ENCODE assay signal across 9 cellular contexts in the genomic region with DNA sequence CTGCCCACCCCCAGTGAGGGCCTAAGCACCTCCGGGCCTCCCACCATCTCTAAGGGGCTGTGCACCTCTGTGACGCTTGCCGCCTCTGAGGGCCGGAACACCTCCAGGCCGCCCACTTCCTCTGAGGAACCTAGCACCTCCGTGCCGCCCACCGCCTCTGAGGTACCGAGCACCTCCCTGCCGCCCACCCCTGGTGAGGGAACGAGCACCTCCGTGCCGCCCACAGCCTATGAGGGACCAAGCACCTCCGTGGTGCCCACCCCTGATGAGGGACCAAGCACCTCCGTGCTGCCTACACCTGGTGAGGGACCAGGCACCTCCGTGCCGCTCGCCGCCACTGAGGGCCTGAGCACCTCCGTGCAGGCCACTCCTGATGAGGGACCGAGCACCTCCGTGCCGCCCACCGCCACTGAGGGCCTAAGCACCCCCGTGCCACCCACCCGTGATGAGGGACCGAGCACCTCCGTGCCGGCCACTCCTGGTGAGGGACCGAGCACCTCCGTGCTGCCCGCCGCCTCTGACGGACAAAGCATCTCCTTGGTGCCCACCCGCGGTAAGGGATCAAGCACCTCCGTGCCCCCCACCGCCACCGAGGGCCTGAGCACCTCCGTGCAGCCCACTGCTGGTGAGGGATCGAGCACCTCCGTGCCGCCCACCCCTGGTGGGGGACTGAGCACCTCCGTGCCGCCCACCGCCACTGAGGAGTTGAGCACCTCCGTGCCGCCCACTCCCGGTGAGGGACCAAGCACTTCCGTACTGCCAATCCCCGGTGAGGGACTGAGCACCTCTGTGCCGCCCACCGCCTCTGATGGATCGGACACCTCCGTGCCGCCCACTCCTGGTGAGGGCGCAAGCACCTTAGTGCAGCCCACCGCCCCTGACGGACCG. TPM values are rescaled to one million over a fixed set of nuclear protein-coding genes. Genes with fewer than 3 reads are reported as not detected.
DNase-seq lines count a peak whose midpoint lies in the region; ATAC-seq and TF ChIP-seq lines count a peak whose summit lies in the region.
"Had no signal": no experiment of that assay in that cellular context is flagged by ENCODE, and none has a peak within 500 bp of the region (broad histone marks: within the 10 kb centered on the region; RNA-seq: fewer than 3 reads in every experiment).

No MANE protein-coding gene starts in this region.

- H3K4me3 Mint-ChIP-seq in naive thymus-derived CD4-positive, alpha-beta T cell = peak overlapping the region; percentile 85 to 95 (median 91)

- H3K9me3 ChIP-seq in endocrine pancreas (ENCODE audit: control insufficient read depth, low read length) = no peaks in the 10 kb centered on the region
- no peaks in the 10 kb centered on the region for H3K9me3 ChIP-seq in naive thymus-derived CD4-positive, alpha-beta T cell (ENCODE audit: control insufficient read depth in 2 of 3, low read length in 3 of 3)
- no peaks in the 10 kb centered on the region for H3K9me3 ChIP-seq in thoracic aorta

- POLR2A ChIA-PET in naive thymus-derived CD4-positive, alpha-beta T cell (lab: Charles Lee) = interaction anchor here (1.0 kb wide), 1 partner anchor 281 kb away, joined by 4 read pairs; no protein-coding TSS in a partner anchor

- no peaks in the 10 kb centered on the region for H3K9me3 Mint-ChIP-seq in naive thymus-derived CD4-positive, alpha-beta T cell

- no peaks in the 10 kb centered on the region for H3K36me3 ChIP-seq in endocrine pancreas (ENCODE audit: control insufficient read depth, insufficient read depth, low read length)
- peaks cover 0 to 6% (median 0%) of the 10 kb centered on the region in 3 experiments for H3K36me3 ChIP-seq in naive thymus-derived CD4-positive, alpha-beta T cell (ENCODE audit: control insufficient read depth in 2 of 3, insufficient read depth in 3 of 3, low read length in 3 of 3)
- no peaks in the 10 kb centered on the region for H3K36me3 ChIP-seq in thoracic aorta

- peak overlapping the region; percentile 86 to 96 (median 92) for H3K27ac Mint-ChIP-seq in naive thymus-derived CD4-positive, alpha-beta T cell

- TF ChIP-seq CTCF in thoracic aorta (IDR thresholded peaks at IDR 0.05) = no peak

- H3K4me3 ChIP-seq in endocrine pancreas (ENCODE audit: control insufficient read depth, insufficient read depth, low read length) (peak overlapping the region; percentile 26), thoracic aorta (peak overlapping the region; percentile 75)
- H3K4me3 ChIP-seq in naive thymus-derived CD4-positive, alpha-beta T cell (ENCODE audit: low read length) = peak overlapping the region; percentile 81

- H3K36me3 Mint-ChIP-seq in naive thymus-derived CD4-positive, alpha-beta T cell = no peaks in the 10 kb centered on the region

- intact Hi-C loops in naive thymus-derived CD4-positive, alpha-beta T cell (cut with micrococcal nuclease) = loop anchor here (5.0 to 10.0 kb wide), 6 partner anchors 256 to 1816 kb away; partner anchors contain the start of genes UPRT (in 2 of the 2), COX7B (in 1 of the 2), MAGT1 (in 1 of the 2) and PBDC1 (in 1 of the 2)

- H3K4me1 ChIP-seq in endocrine pancreas (ENCODE audit: control insufficient read depth, insufficient read depth, low read length) = no peaks in the 10 kb centered on the region
- H3K4me1 ChIP-seq in naive thymus-derived CD4-positive, alpha-beta T cell (ENCODE audit: control insufficient read depth in 2 of 2, insufficient read depth in 2 of 2, low read length in 2 of 2) = peaks cover 0 to 12% of the 10 kb centered on the region in 2 donors
- peaks cover 0 to 24% of the 10 kb centered on the region in 2 donors for H3K4me1 ChIP-seq in thoracic aorta (ENCODE audit: control insufficient read depth in 1 of 2, low read depth in 2 of 2)

- peaks cover 0 to 4% (median 0%) of the 10 kb centered on the region in 5 donors for H3K27me3 Mint-ChIP-seq in naive thymus-derived CD4-positive, alpha-beta T cell

- H3K9ac ChIP-seq in endocrine pancreas (ENCODE audit: control insufficient read depth, insufficient read depth, low read length) = peak overlapping the region; percentile 66

- CTCF ChIA-PET in naive thymus-derived CD4-positive, alpha-beta T cell (lab: Charles Lee) = interaction anchor here (0.6 kb wide), 1 partner anchor 175 kb away, joined by 3 read pairs; no protein-coding TSS in a partner anchor

- ATAC-seq in GM19397 (IDR thresholded peaks at IDR 0.05; ENCODE audit: unreplicated experiment) (peak; percentile 43), HG03159 (IDR thresholded peaks at IDR 0.05; ENCODE audit: unreplicated experiment) (peak; percentile 41), thoracic aorta (ENCODE audit: insufficient number of reproducible peaks, low FRiP score, low read depth) (no peak)
- peak; percentile 80 for ATAC-seq in naive thymus-derived CD4-positive, alpha-beta T cell

- peak overlapping the region; percentile 89 for H3K27ac ChIP-seq in naive thymus-derived CD4-positive, alpha-beta T cell (ENCODE audit: low read depth, low read length)
- peak overlapping the region in 1 of 2 donors; percentile 46 for H3K27ac ChIP-seq in thoracic aorta
- H3K27ac ChIP-seq: epithelial cell of prostate had no signal

- DNase-seq in activated CD4-positive, alpha-beta T cell treated with anti-CD3 and anti-CD28 coated beads, Interleukin-2, amount 50 U/mL, for 1 hour = peak; percentile 19
- peak in 8 of 9 donors; percentile 9 to 66 (median 60) for DNase-seq in naive thymus-derived CD4-positive, alpha-beta T cell
- no peak for DNase-seq in thoracic aorta (ENCODE audit: low spot score)
- no peak for DNase-seq in OCI-M1 (lab: John Stamatoyannopoulos, UW)
- no peak for DNase-seq in NCI-H187 (lab: John Stamatoyannopoulos, UW)

- no peaks in the 10 kb centered on the region for H3K27me3 ChIP-seq in endocrine pancreas (ENCODE audit: control insufficient read depth, insufficient read depth, low read length)
- H3K27me3 ChIP-seq in naive thymus-derived CD4-positive, alpha-beta T cell (ENCODE audit: control insufficient read depth in 2 of 2, insufficient read depth in 2 of 2, low read length in 2 of 2) = no peaks in the 10 kb centered on the region
- no peaks in the 10 kb centered on the region for H3K27me3 ChIP-seq in thoracic aorta (replicated peaks; ENCODE audit: insufficient read depth)

- H3K4me1 Mint-ChIP-seq in naive thymus-derived CD4-positive, alpha-beta T cell = peaks cover 13 to 53% (median 42%) of the 10 kb centered on the region in 7 donors

RNA-seq across cellular contexts. Expression of gene MAGEE1, which starts 1.0 kb away (rescaled TPM):
- total RNA-seq in naive thymus-derived CD4-positive, alpha-beta T cell = 10 to 100 TPM in 3 of 5 experiments, 1 to 10 TPM in 2; 2.7 to 11.8 (median 10.7) TPM
- polyA plus RNA-seq in naive thymus-derived CD4-positive, alpha-beta T cell = 1 to 10 TPM; 5.9 to 6.1 TPM
- total RNA-seq in thoracic aorta = 1 to 10 TPM; 3.2 to 3.7 TPM

Comparison
In these comparisons a context has a peak if more than half of its experiments do, and no peak if none do; other contexts are left out.
1. DNase-seq: peak in activated CD4-positive, alpha-beta T cell treated with anti-CD3 and anti-CD28 coated beads, Interleukin-2, amount 50 U/mL, for 1 hour (single experiment) and naive thymus-derived CD4-positive, alpha-beta T cell (8 of 9); none in thoracic aorta (single experiment), OCI-M1 (single experiment) and NCI-H187 (0 of 2).
2. H3K4me3 ChIP-seq: peak in every context shown above with its lines; median percentile 81 in naive thymus-derived CD4-positive, alpha-beta T cell; 75 in thoracic aorta; 26 in endocrine pancreas.